9 cellular contexts compared by ENCODE assay signal in genomic region chr12:57487055-57487596, GRCh38. TPM values are rescaled to one million over a fixed set of nuclear protein-coding genes. Genes with fewer than 3 reads are reported as not detected.
DNase-seq lines count a peak whose midpoint lies in the region; ATAC-seq and TF ChIP-seq lines count a peak whose summit lies in the region.
"Had no signal": no experiment of that assay in that cellular context is flagged by ENCODE, and none has a peak within 500 bp of the region (broad histone marks: within the 10 kb centered on the region; RNA-seq: fewer than 3 reads in every experiment).

No MANE protein-coding gene starts in this region.

- peak overlapping the region; percentile 90 for H3K27ac Mint-ChIP-seq in central memory CD8-positive, alpha-beta T cell (ENCODE audit: low read depth)
- peak overlapping the region; percentile 36 for H3K27ac Mint-ChIP-seq in neural crest cell (ENCODE audit: unreplicated experiment)

- peaks cover 27% of the 10 kb centered on the region for H3K4me1 Mint-ChIP-seq in central memory CD8-positive, alpha-beta T cell
- H3K4me1 Mint-ChIP-seq in neural crest cell, result peaks cover 25% of the 10 kb centered on the region

- H3K4me3 ChIP-seq in BE2C (ENCODE audit: low read depth, low read length), result peak overlapping the region; percentile 90; the same call in 1 of the 2 replicates
- H3K4me3 ChIP-seq in Jurkat, Clone E6-1 (ENCODE audit: low read length), result peak overlapping the region; percentile 99

- H3K27me3 ChIP-seq in BE2C, result peaks cover 11% of the 10 kb centered on the region; the same call in 1 of the 2 replicates

- H3K9me3 Mint-ChIP-seq in central memory CD8-positive, alpha-beta T cell, result no peaks in the 10 kb centered on the region
- H3K9me3 Mint-ChIP-seq in neural crest cell, result no peaks in the 10 kb centered on the region

- DNase-seq in BE2C, result no peak
- no peak for DNase-seq in Jurkat, Clone E6-1 (ENCODE audit: low read depth, low spot score)
- no peak for DNase-seq in central memory CD8-positive, alpha-beta T cell (ENCODE audit: low spot score in 2 of 2)
- DNase-seq in neural crest cell (ENCODE audit: low read depth, low spot score), result no peak

- H3K9me3 ChIP-seq in BE2C, result no peaks in the 10 kb centered on the region

- no peaks in the 10 kb centered on the region for H3K27me3 Mint-ChIP-seq in central memory CD8-positive, alpha-beta T cell
- H3K27me3 Mint-ChIP-seq in neural crest cell (ENCODE audit: low read depth), result peaks cover 11% of the 10 kb centered on the region

- H3K36me3 Mint-ChIP-seq in central memory CD8-positive, alpha-beta T cell (ENCODE audit: insufficient read depth), result peaks cover 38% of the 10 kb centered on the region
- peaks cover 7% of the 10 kb centered on the region for H3K36me3 Mint-ChIP-seq in neural crest cell (ENCODE audit: low read depth)

- H3K36me3 ChIP-seq in BE2C, result peaks cover 35% of the 10 kb centered on the region

- ATAC-seq in central memory CD8-positive, alpha-beta T cell (replicated peaks; ENCODE audit: extremely low read depth, poor library complexity, severe bottlenecking), result no peak
- no peak for ATAC-seq in HG02852 (IDR thresholded peaks at IDR 0.05; ENCODE audit: unreplicated experiment)
- ATAC-seq in activated CD4-positive, CD25-positive, alpha-beta regulatory T cell treated with anti-CD3 and anti-CD28 coated beads, Interleukin-2, amount 50 U/mL, for 24 hours, result no peak
- no peak for ATAC-seq in GM21737 (IDR thresholded peaks at IDR 0.05; ENCODE audit: unreplicated experiment)
- no peak for ATAC-seq in HG03097 (IDR thresholded peaks at IDR 0.05; ENCODE audit: low FRiP score, unreplicated experiment)

- TF ChIP-seq CTCF in BE2C (IDR thresholded peaks at IDR 0.05; ENCODE audit: low read depth, low read length), result no peak
- no peak for TF ChIP-seq CTCF in neural crest cell (conservative IDR thresholded peaks at IDR 0.05)

- H3K4me3 Mint-ChIP-seq in central memory CD8-positive, alpha-beta T cell, result no peak overlapping the region
- peak overlapping the region; percentile 97 for H3K4me3 Mint-ChIP-seq in neural crest cell

- no peaks in the 10 kb centered on the region for H3K4me1 ChIP-seq in BE2C

RNA-seq across cellular contexts. Expression of gene MARS1, which starts 0.7 kb away (rescaled TPM):
- 846 TPM for polyA plus RNA-seq in BE2C (2012; ENCODE audit: insufficient read depth, insufficient read length, low read depth)
- 175 TPM for polyA plus RNA-seq in Jurkat, Clone E6-1 (2012; ENCODE audit: insufficient read depth, insufficient read length)
- 257 and 267 TPM in 2 replicates for total RNA-seq in neural crest cell

RNA-seq across cellular contexts. Expression of gene ARHGAP9, which starts 7.5 kb away (rescaled TPM):
- 1.4 TPM for polyA plus RNA-seq in BE2C (2012; ENCODE audit: insufficient read depth, insufficient read length, low read depth)
- polyA plus RNA-seq in Jurkat, Clone E6-1 (2012; ENCODE audit: insufficient read depth, insufficient read length), result 95.2 TPM
- total RNA-seq in neural crest cell, result 0.56 and 1.0 TPM in 2 replicates
- total RNA-seq: dermis microvascular lymphatic vessel endothelial cell had no signal

RNA-seq across cellular contexts. Expression of gene GLI1, which starts 27.5 kb away (rescaled TPM):
- polyA plus RNA-seq in BE2C (2012; ENCODE audit: insufficient read depth, insufficient read length, low read depth), result 1.5 TPM
- 3.7 TPM for polyA plus RNA-seq in Jurkat, Clone E6-1 (2012; ENCODE audit: insufficient read depth, insufficient read length)
- 0.58 and 1.3 TPM in 2 replicates for total RNA-seq in neural crest cell

RNA-seq across cellular contexts. Expression of gene INHBE, which starts 32.0 kb away (rescaled TPM):
- 12.7 TPM for polyA plus RNA-seq in BE2C (2012; ENCODE audit: insufficient read depth, insufficient read length, low read depth)
- polyA plus RNA-seq in Jurkat, Clone E6-1 (2012; ENCODE audit: insufficient read depth, insufficient read length), result 0.50 TPM
- 0.36 and 0.61 TPM in 2 replicates for total RNA-seq in neural crest cell
- total RNA-seq: dermis microvascular lymphatic vessel endothelial cell had no signal

RNA-seq across cellular contexts. Expression of gene DDIT3, which starts 33.2 kb away (rescaled TPM):
- polyA plus RNA-seq in BE2C (2012; ENCODE audit: insufficient read depth, insufficient read length, low read depth), result 134 TPM
- polyA plus RNA-seq in Jurkat, Clone E6-1 (2012; ENCODE audit: insufficient read depth, insufficient read length), result 15.4 TPM
- total RNA-seq in neural crest cell, result 14.1 and 15.0 TPM in 2 replicates
